20 cellular contexts compared by ENCODE assay signal in the genomic region with DNA sequence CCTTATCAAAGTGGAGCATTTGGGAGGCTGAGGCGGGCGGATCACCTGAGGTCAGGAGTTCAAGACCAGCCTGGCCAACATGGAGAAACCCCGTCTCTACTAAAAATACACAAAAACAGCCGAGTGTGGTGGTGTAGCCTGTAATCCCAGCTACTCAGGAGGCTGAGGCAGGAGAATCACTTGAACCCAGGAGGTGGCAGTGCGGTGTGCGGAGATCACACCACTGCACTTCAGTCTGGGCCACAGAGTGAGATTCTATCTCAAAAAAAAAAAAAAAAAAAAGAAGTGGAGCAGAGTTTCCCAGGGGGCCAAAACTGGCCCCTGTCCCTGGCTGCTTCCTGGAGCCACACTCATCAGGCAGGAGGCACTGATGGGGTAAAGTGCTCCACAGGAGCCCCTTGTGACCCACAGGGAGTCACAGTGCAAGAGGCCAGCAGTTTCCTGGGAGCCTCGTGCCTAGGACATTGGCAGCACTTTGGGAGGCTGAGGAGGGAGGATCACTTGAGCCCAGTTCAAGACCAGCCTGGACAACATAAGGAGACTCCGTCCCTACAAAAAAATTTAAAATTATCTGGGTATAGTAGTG. TPM values are rescaled to one million over a fixed set of nuclear protein-coding genes. Genes with fewer than 3 reads are reported as not detected.
"Had no signal": no experiment of that assay in that cellular context is flagged by ENCODE, and none has a peak within 500 bp of the region (broad histone marks: within the 10 kb centered on the region; RNA-seq: fewer than 3 reads in every experiment).

No MANE protein-coding gene starts in this region.

- H3K27ac Mint-ChIP-seq: activated B cell treated with CpG ODN at 0.5 μM for 24 hours; activated CD4-positive, alpha-beta T cell treated with anti-CD3 and anti-CD28 coated beads, Interleukin-2, amount 10 ng/mL, durations not matched to agents 24 days and 14 days; activated CD8-positive, alpha-beta memory T cell treated with anti-CD3 and anti-CD28 coated beads, Interleukin-2, amount 10 ng/mL, durations not matched to agents 7 days and 5 days; activated naive CD4-positive, alpha-beta T cell treated with anti-CD3 and anti-CD28 coated beads for 36 hours; activated naive CD8-positive, alpha-beta T cell; T-cell had no signal

- H3K4me1 Mint-ChIP-seq: activated B cell treated with CpG ODN at 0.5 μM for 24 hours had no signal

- H3K9me3 Mint-ChIP-seq: activated B cell treated with CpG ODN at 0.5 μM for 24 hours; activated CD4-positive, alpha-beta T cell treated with anti-CD3 and anti-CD28 coated beads, Interleukin-2, amount 10 ng/mL, durations not matched to agents 24 days and 14 days; activated naive CD4-positive, alpha-beta T cell treated with anti-CD3 and anti-CD28 coated beads for 36 hours; activated T-cell treated with anti-CD3 and anti-CD28 coated beads, Interleukin-2, amount 50 U/mL, for 4 hours; T-cell had no signal

- H3K36me3 Mint-ChIP-seq: activated CD8-positive, alpha-beta memory T cell treated with anti-CD3 and anti-CD28 coated beads, Interleukin-2, amount 10 ng/mL, durations not matched to agents 7 days and 5 days; activated naive CD8-positive, alpha-beta T cell; T-cell had no signal

- DNase-seq: activated B cell treated with CpG ODN at 0.5 μM for 24 hours; activated CD4-positive, alpha-beta T cell treated with anti-CD3 and anti-CD28 coated beads for 1 hour; activated CD4-positive, alpha-beta T cell treated with anti-CD3 and anti-CD28 coated beads, Interleukin-2, amount 10 ng/mL, durations not matched to agents 24 days and 14 days; activated CD4-positive, alpha-beta T cell treated with anti-CD3 and anti-CD28 coated beads, Interleukin-2, amount 50 U/mL, for 48 hours; activated CD8-positive, alpha-beta memory T cell treated with anti-CD3 and anti-CD28 coated beads, Interleukin-2, amount 10 ng/mL, durations not matched to agents 7 days and 5 days; activated gamma-delta T cell; activated naive CD4-positive, alpha-beta T cell treated with anti-CD3 and anti-CD28 coated beads for 36 hours; activated T-cell treated with anti-CD3 and anti-CD28 coated beads, Interleukin-2, amount 50 U/mL, for 4 hours; amygdala; caudate nucleus; NCI-H1105 treated with DMSO at 0.1 percent for 48 hours; NCI-H1436 treated with DMSO at 0.1 percent for 48 hours; NCI-H187; NCI-H2081 treated with DMSO at 0.1 percent for 48 hours; NCI-H446; NCI-H524; SIG-M5; T-cell; T-helper 2 cell had no signal

- H3K27me3 Mint-ChIP-seq: activated naive CD8-positive, alpha-beta T cell had no signal

- ATAC-seq: activated CD8-positive, alpha-beta memory T cell treated with anti-CD3 and anti-CD28 coated beads, Interleukin-2, amount 10 ng/mL, durations not matched to agents 7 days and 5 days; activated T-cell treated with anti-CD3 and anti-CD28 coated beads, Interleukin-2, amount 50 U/mL, for 4 hours; T-cell had no signal

- H3K4me3 Mint-ChIP-seq: activated B cell treated with CpG ODN at 0.5 μM for 24 hours; activated CD4-positive, alpha-beta T cell treated with anti-CD3 and anti-CD28 coated beads, Interleukin-2, amount 10 ng/mL, durations not matched to agents 24 days and 14 days; activated CD8-positive, alpha-beta memory T cell treated with anti-CD3 and anti-CD28 coated beads, Interleukin-2, amount 10 ng/mL, durations not matched to agents 7 days and 5 days; activated naive CD4-positive, alpha-beta T cell treated with anti-CD3 and anti-CD28 coated beads for 36 hours; activated naive CD8-positive, alpha-beta T cell; activated T-cell treated with anti-CD3 and anti-CD28 coated beads, Interleukin-2, amount 50 U/mL, for 4 hours; T-cell had no signal

RNA-seq across cellular contexts. Expression of a gene that starts 44.4 kb away (rescaled TPM):
- total RNA-seq: activated B cell treated with CpG ODN at 0.5 μM for 24 hours had no signal
